ENCODE assay signal across 1 cellular context in the genomic region with DNA sequence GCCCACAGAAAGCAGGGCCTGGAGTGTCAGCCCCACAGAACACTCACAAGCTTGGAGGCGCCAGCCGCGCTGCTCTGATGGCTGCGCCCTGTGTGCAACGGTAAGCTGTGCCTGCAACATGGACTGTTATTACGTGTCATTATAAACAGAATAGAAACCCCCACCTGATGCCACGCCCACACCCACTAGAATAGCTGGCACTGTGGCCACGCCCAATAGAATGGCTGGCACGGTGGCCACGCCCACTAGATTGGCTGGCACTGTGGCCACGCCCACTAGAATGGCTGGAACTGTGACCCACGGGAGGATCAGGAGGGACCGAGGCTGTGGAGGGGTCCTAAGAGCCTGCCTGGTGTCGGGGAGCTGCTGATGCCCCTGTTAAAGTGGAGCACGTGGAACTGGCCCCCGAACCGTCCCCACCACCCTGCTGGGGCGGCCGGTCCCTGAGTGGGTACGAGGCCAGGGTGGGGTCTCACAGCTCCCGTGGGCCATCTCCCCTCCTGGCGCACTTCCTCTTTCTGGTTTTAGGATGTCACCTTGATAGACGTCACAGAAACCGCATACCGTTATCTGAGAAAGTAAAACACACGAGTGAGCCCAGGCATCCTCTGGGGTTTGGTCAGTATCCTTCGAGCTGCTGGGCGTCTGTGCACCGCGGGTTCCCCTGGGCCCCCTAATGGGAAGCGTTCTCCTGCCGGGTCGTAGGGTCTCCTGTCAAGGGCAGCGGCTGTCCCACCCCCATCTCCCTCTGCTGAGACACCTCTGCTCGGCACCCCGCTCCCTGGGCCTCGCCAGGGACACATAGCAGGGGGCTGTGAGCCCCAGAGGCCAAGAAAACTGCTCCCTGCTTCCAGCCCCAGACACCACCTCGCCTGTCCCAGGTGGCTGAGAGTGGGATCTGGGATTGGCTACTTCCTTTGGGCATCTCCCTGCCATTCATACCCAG.
TF ChIP-seq lines count a peak whose summit lies in the region.

No MANE protein-coding gene starts in this region.

TF ChIP-seq in GM12878, 131 proteins besides CTCF, POLR2A, EP300 and RAD21 (continued from another document and continues in another):
- TF ChIP-seq SMC3 (IDR thresholded peaks at IDR 0.05; ENCODE audit: borderline replicate concordance, low read length) (no peak), ZBED1 (IDR thresholded peaks at IDR 0.05; ENCODE audit: borderline replicate concordance) (peak; percentile 56; the same call in 1 of the 2 replicates), PML (IDR thresholded peaks at IDR 0.05; ENCODE audit: low read length) (no peak), SIX5 (IDR thresholded peaks at IDR 0.05; ENCODE audit: low read depth, low read length, severe bottlenecking) (no peak), SIN3A (IDR thresholded peaks at IDR 0.05; ENCODE audit: low read depth, low read length) (no peak), CHD4 (IDR thresholded peaks at IDR 0.05) (peak; percentile 99), ZNF274 (IDR thresholded peaks at IDR 0.05; ENCODE audit: insufficient read depth, insufficient read length) (no peak), SREBF2 (IDR thresholded peaks at IDR 0.05; ENCODE audit: low read length) (no peak), CBFB (IDR thresholded peaks at IDR 0.05; ENCODE audit: low read depth) (peak; percentile 88), HCFC1 (IDR thresholded peaks at IDR 0.05; ENCODE audit: low read length) (0 out of 2 replicates have a peak, but pooled peaks have one; percentile 29), MXI1 (IDR thresholded peaks at IDR 0.05; ENCODE audit: low read depth, low read length) (no peak; the same call in 1 of the 2 replicates), YY1 (IDR thresholded peaks at IDR 0.05; ENCODE audit: low read depth, low read length) (peak; percentile 85), CHD1 (IDR thresholded peaks at IDR 0.05; ENCODE audit: low read depth, low read length) (0 out of 2 replicates have a peak, but pooled peaks have one; percentile 77), RBBP5 (conservative IDR thresholded peaks at IDR 0.05) (no peak), TCF3 (IDR thresholded peaks at IDR 0.05; ENCODE audit: borderline replicate concordance, insufficient read depth, low read depth, low read length) (no peak), TAF1 (IDR thresholded peaks at IDR 0.05; ENCODE audit: borderline replicate concordance, low read depth, low read length) (no peak), CBX5 (IDR thresholded peaks at IDR 0.05; ENCODE audit: low read depth) (no peak), SP1 (IDR thresholded peaks at IDR 0.05; ENCODE audit: low read depth, low read length) (peak; percentile 66), CREM (IDR thresholded peaks at IDR 0.05; ENCODE audit: low read depth) (peak; percentile 95), NFIC (IDR thresholded peaks at IDR 0.05; ENCODE audit: low read depth, low read length) (peak; percentile 52; the same call in 1 of the 2 replicates), ZNF217 (IDR thresholded peaks at IDR 0.05) (peak; percentile 90; the same call in 1 of the 2 replicates), HDAC6 (IDR thresholded peaks at IDR 0.05; ENCODE audit: unreplicated experiment) (no peak), HDAC2 (IDR thresholded peaks at IDR 0.05) (peak; percentile 23; the same call in 1 of the 2 replicates), ZNF384 (IDR thresholded peaks at IDR 0.05; ENCODE audit: borderline replicate concordance, low read depth, low read length) (no peak), NBN (IDR thresholded peaks at IDR 0.05) (peak; percentile 89), IKZF2 (IDR thresholded peaks at IDR 0.05) (peak; percentile 94 to 96), NRF1 (conservative IDR thresholded peaks at IDR 0.05; ENCODE audit: low read depth, low read length) (no peak)
- TF ChIP-seq, protein P1, sequence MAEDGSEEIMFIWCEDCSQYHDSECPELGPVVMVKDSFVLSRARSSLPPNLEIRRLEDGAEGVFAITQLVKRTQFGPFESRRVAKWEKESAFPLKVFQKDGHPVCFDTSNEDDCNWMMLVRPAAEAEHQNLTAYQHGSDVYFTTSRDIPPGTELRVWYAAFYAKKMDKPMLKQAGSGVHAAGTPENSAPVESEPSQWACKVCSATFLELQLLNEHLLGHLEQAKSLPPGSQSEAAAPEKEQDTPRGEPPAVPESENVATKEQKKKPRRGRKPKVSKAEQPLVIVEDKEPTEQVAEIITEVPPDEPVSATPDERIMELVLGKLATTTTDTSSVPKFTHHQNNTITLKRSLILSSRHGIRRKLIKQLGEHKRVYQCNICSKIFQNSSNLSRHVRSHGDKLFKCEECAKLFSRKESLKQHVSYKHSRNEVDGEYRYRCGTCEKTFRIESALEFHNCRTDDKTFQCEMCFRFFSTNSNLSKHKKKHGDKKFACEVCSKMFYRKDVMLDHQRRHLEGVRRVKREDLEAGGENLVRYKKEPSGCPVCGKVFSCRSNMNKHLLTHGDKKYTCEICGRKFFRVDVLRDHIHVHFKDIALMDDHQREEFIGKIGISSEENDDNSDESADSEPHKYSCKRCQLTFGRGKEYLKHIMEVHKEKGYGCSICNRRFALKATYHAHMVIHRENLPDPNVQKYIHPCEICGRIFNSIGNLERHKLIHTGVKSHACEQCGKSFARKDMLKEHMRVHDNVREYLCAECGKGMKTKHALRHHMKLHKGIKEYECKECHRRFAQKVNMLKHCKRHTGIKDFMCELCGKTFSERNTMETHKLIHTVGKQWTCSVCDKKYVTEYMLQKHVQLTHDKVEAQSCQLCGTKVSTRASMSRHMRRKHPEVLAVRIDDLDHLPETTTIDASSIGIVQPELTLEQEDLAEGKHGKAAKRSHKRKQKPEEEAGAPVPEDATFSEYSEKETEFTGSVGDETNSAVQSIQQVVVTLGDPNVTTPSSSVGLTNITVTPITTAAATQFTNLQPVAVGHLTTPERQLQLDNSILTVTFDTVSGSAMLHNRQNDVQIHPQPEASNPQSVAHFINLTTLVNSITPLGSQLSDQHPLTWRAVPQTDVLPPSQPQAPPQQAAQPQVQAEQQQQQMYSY (CRISPR knock-in tag; IDR thresholded peaks at IDR 0.05), result no peak
- TF ChIP-seq, protein P2, sequence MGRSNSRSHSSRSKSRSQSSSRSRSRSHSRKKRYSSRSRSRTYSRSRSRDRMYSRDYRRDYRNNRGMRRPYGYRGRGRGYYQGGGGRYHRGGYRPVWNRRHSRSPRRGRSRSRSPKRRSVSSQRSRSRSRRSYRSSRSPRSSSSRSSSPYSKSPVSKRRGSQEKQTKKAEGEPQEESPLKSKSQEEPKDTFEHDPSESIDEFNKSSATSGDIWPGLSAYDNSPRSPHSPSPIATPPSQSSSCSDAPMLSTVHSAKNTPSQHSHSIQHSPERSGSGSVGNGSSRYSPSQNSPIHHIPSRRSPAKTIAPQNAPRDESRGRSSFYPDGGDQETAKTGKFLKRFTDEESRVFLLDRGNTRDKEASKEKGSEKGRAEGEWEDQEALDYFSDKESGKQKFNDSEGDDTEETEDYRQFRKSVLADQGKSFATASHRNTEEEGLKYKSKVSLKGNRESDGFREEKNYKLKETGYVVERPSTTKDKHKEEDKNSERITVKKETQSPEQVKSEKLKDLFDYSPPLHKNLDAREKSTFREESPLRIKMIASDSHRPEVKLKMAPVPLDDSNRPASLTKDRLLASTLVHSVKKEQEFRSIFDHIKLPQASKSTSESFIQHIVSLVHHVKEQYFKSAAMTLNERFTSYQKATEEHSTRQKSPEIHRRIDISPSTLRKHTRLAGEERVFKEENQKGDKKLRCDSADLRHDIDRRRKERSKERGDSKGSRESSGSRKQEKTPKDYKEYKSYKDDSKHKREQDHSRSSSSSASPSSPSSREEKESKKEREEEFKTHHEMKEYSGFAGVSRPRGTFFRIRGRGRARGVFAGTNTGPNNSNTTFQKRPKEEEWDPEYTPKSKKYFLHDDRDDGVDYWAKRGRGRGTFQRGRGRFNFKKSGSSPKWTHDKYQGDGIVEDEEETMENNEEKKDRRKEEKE (IDR thresholded peaks at IDR 0.05), result no peak
- TF ChIP-seq, protein P3, sequence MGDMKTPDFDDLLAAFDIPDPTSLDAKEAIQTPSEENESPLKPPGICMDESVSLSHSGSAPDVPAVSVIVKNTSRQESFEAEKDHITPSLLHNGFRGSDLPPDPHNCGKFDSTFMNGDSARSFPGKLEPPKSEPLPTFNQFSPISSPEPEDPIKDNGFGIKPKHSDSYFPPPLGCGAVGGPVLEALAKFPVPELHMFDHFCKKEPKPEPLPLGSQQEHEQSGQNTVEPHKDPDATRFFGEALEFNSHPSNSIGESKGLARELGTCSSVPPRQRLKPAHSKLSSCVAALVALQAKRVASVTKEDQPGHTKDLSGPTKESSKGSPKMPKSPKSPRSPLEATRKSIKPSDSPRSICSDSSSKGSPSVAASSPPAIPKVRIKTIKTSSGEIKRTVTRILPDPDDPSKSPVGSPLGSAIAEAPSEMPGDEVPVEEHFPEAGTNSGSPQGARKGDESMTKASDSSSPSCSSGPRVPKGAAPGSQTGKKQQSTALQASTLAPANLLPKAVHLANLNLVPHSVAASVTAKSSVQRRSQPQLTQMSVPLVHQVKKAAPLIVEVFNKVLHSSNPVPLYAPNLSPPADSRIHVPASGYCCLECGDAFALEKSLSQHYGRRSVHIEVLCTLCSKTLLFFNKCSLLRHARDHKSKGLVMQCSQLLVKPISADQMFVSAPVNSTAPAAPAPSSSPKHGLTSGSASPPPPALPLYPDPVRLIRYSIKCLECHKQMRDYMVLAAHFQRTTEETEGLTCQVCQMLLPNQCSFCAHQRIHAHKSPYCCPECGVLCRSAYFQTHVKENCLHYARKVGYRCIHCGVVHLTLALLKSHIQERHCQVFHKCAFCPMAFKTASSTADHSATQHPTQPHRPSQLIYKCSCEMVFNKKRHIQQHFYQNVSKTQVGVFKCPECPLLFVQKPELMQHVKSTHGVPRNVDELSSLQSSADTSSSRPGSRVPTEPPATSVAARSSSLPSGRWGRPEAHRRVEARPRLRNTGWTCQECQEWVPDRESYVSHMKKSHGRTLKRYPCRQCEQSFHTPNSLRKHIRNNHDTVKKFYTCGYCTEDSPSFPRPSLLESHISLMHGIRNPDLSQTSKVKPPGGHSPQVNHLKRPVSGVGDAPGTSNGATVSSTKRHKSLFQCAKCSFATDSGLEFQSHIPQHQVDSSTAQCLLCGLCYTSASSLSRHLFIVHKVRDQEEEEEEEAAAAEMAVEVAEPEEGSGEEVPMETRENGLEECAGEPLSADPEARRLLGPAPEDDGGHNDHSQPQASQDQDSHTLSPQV (IDR thresholded peaks at IDR 0.05), result peak; percentile 68; the same call in 1 of the 2 replicates
- TF ChIP-seq, protein P4, sequence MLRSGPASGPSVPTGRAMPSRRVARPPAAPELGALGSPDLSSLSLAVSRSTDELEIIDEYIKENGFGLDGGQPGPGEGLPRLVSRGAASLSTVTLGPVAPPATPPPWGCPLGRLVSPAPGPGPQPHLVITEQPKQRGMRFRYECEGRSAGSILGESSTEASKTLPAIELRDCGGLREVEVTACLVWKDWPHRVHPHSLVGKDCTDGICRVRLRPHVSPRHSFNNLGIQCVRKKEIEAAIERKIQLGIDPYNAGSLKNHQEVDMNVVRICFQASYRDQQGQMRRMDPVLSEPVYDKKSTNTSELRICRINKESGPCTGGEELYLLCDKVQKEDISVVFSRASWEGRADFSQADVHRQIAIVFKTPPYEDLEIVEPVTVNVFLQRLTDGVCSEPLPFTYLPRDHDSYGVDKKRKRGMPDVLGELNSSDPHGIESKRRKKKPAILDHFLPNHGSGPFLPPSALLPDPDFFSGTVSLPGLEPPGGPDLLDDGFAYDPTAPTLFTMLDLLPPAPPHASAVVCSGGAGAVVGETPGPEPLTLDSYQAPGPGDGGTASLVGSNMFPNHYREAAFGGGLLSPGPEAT (IDR thresholded peaks at IDR 0.05; ENCODE audit: low read depth), result peak; percentile 87
- TF ChIP-seq, protein P5, sequence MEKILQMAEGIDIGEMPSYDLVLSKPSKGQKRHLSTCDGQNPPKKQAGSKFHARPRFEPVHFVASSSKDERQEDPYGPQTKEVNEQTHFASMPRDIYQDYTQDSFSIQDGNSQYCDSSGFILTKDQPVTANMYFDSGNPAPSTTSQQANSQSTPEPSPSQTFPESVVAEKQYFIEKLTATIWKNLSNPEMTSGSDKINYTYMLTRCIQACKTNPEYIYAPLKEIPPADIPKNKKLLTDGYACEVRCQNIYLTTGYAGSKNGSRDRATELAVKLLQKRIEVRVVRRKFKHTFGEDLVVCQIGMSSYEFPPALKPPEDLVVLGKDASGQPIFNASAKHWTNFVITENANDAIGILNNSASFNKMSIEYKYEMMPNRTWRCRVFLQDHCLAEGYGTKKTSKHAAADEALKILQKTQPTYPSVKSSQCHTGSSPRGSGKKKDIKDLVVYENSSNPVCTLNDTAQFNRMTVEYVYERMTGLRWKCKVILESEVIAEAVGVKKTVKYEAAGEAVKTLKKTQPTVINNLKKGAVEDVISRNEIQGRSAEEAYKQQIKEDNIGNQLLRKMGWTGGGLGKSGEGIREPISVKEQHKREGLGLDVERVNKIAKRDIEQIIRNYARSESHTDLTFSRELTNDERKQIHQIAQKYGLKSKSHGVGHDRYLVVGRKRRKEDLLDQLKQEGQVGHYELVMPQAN (conservative IDR thresholded peaks at IDR 0.05), result peak; percentile 59; the same call in 1 of the 2 replicates
- TF ChIP-seq, protein P6, sequence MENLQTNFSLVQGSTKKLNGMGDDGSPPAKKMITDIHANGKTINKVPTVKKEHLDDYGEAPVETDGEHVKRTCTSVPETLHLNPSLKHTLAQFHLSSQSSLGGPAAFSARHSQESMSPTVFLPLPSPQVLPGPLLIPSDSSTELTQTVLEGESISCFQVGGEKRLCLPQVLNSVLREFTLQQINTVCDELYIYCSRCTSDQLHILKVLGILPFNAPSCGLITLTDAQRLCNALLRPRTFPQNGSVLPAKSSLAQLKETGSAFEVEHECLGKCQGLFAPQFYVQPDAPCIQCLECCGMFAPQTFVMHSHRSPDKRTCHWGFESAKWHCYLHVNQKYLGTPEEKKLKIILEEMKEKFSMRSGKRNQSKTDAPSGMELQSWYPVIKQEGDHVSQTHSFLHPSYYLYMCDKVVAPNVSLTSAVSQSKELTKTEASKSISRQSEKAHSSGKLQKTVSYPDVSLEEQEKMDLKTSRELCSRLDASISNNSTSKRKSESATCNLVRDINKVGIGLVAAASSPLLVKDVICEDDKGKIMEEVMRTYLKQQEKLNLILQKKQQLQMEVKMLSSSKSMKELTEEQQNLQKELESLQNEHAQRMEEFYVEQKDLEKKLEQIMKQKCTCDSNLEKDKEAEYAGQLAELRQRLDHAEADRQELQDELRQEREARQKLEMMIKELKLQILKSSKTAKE (IDR thresholded peaks at IDR 0.05; ENCODE audit: low read depth, poor library complexity, severe bottlenecking), result peak; percentile 49
- TF ChIP-seq, protein P7, sequence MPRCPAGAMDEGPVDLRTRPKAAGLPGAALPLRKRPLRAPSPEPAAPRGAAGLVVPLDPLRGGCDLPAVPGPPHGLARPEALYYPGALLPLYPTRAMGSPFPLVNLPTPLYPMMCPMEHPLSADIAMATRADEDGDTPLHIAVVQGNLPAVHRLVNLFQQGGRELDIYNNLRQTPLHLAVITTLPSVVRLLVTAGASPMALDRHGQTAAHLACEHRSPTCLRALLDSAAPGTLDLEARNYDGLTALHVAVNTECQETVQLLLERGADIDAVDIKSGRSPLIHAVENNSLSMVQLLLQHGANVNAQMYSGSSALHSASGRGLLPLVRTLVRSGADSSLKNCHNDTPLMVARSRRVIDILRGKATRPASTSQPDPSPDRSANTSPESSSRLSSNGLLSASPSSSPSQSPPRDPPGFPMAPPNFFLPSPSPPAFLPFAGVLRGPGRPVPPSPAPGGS (IDR thresholded peaks at IDR 0.05; ENCODE audit: borderline replicate concordance, insufficient read depth, low read depth, low read length, poor library complexity, severe bottlenecking), result peak; percentile 66
